In the genomic region with DNA sequence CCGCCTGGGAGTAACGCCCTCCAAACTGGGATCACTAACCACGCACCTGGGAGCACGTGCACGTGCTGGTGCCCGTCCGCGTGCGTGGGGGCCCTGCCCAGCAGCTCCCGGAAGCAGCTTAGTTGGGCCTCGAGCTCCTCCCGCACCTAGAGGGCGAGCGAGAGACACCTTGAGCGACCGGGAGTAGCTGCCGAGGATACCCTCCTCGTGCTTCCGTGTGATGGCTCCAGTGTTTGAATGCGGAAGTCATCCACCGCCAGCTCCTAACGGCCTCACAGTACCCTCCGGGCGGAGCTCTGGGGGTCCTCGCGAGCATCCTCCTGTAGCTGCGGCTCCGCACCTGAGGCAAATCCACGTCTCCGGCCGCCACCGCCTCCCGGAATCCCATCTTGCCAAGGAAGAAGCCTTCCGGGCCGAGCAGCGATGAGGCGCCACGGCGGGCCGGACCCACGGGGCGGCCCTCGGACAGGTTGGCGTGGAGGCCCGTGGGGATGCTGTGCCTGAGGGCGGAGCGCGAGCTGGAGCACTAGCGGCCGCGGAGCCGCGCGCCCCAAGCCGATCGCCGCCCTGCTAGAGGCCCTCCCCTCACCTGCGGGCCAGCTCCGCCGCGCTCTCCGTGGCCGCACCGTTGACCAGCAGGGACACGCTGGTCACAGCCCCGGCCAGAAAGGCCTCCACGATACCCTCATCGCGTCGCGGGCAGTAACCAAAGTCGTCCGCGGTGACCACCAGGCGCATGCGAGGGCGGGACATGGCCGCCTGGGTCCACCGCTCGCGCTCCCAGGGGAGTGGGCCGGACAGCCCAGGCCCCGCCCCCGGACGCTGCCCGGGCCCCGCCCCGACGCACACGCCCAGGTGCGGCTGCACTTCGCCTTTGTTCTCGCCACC, we compare ENCODE assay signal across 1 cellular context.
TF ChIP-seq lines count a peak whose summit lies in the region.

A gene with protein sequence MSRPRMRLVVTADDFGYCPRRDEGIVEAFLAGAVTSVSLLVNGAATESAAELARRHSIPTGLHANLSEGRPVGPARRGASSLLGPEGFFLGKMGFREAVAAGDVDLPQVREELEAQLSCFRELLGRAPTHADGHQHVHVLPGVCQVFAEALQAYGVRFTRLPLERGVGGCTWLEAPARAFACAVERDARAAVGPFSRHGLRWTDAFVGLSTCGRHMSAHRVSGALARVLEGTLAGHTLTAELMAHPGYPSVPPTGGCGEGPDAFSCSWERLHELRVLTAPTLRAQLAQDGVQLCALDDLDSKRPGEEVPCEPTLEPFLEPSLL (minus strand): TSS at position 761 of the 888 bp plus-strand sequence. CDS start 8 bp downstream, at position 753.

TF ChIP-seq in neural cell, 6 proteins besides CTCF, POLR2A, EP300 and RAD21 (continued from another document):
- TF ChIP-seq, protein P1, sequence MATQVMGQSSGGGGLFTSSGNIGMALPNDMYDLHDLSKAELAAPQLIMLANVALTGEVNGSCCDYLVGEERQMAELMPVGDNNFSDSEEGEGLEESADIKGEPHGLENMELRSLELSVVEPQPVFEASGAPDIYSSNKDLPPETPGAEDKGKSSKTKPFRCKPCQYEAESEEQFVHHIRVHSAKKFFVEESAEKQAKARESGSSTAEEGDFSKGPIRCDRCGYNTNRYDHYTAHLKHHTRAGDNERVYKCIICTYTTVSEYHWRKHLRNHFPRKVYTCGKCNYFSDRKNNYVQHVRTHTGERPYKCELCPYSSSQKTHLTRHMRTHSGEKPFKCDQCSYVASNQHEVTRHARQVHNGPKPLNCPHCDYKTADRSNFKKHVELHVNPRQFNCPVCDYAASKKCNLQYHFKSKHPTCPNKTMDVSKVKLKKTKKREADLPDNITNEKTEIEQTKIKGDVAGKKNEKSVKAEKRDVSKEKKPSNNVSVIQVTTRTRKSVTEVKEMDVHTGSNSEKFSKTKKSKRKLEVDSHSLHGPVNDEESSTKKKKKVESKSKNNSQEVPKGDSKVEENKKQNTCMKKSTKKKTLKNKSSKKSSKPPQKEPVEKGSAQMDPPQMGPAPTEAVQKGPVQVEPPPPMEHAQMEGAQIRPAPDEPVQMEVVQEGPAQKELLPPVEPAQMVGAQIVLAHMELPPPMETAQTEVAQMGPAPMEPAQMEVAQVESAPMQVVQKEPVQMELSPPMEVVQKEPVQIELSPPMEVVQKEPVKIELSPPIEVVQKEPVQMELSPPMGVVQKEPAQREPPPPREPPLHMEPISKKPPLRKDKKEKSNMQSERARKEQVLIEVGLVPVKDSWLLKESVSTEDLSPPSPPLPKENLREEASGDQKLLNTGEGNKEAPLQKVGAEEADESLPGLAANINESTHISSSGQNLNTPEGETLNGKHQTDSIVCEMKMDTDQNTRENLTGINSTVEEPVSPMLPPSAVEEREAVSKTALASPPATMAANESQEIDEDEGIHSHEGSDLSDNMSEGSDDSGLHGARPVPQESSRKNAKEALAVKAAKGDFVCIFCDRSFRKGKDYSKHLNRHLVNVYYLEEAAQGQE (IDR thresholded peaks at IDR 0.05; ENCODE audit: borderline replicate concordance) = peak; percentile 56
- TF ChIP-seq SMC3 (conservative IDR thresholded peaks at IDR 0.05; ENCODE audit: poor library complexity) (peak; percentile 69), TAF1 (IDR thresholded peaks at IDR 0.05; ENCODE audit: low read depth) (peak; percentile 82), MXI1 (conservative IDR thresholded peaks at IDR 0.05; ENCODE audit: poor library complexity, severe bottlenecking) (peak; percentile 95)
